9 cellular contexts compared by ENCODE assay signal in the genomic region with DNA sequence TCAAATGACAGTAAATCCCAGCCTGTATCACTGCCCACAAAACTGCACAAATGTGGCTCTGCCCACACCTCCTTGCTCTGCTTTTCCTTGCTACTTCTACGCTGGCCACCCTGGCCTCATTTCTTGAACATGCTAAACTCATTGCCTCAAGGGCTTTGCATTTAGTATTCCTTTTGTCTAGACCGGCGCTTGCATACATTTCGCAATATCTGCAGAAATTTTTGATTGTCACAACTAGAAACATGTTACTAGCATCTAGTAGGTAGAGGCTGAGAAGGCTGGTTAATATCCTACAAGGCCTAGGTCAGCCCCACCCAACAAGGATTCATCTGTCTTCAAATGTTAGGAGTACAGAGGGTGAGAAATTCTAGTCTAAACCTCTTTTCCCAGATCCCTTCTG.
"Had no signal": no experiment of that assay in that cellular context is flagged by ENCODE, and none has a peak within 500 bp of the region (broad histone marks: within the 10 kb centered on the region; RNA-seq: fewer than 3 reads in every experiment).

No MANE protein-coding gene starts in this region.

- FAIRE-seq: HepG2, K562 had no signal

- H3K4me1 ChIP-seq: HAP-1 had no signal

- DNase-seq: H7, HFFc6, KG1 had no signal

- ATAC-seq: GM23338, HCT116, HepG2, K562 had no signal

- H3K4me2 ChIP-seq: GM23338 had no signal

- H3K27ac ChIP-seq: HL-60 had no signal

- H3K4me3 ChIP-seq: GM23338, HAP-1, K562 had no signal

- H3K36me3 ChIP-seq: HAP-1 had no signal

- H3K9me3 ChIP-seq: HAP-1 had no signal
